ENCODE assay signal across 10 cellular contexts in genomic region chr17:27572665-27573064, GRCh38. TPM values are rescaled to one million over a fixed set of nuclear protein-coding genes. Genes with fewer than 3 reads are reported as not detected.
A peak's percentile ranks its signal among the peaks of the same experiment; 100 is the strongest.
DNase-seq lines count a peak whose midpoint lies in the region; ATAC-seq and TF ChIP-seq lines count a peak whose summit lies in the region.
"Had no signal": no experiment of that assay in that cellular context is flagged by ENCODE, and none has a peak within 500 bp of the region (broad histone marks: within the 10 kb centered on the region; RNA-seq: fewer than 3 reads in every experiment).

No MANE protein-coding gene starts in this region.

- peaks cover 80% of the 10 kb centered on the region for H3K4me1 Mint-ChIP-seq in WTC11

- no peak overlapping the region for H3K4me3 Mint-ChIP-seq in WTC11
- H3K4me3 Mint-ChIP-seq: neural progenitor cell had no signal

- no peaks in the 10 kb centered on the region for H3K36me3 ChIP-seq in body of pancreas (replicated peaks in 1 of 2; ENCODE audit: insufficient read depth in 1 of 2, low read depth in 2 of 2)
- H3K36me3 ChIP-seq: neural progenitor cell had no signal

- H3K4me3 ChIP-seq in body of pancreas: no peak overlapping the region
- H3K4me3 ChIP-seq: neural progenitor cell had no signal

- H3K36me3 Mint-ChIP-seq in WTC11: no peaks in the 10 kb centered on the region
- H3K36me3 Mint-ChIP-seq: neural progenitor cell had no signal

- WGBS in body of pancreas, 2 donors: 75 to 80% methylated on average over 6 to 7 of the region's 7 CpGs

- CTCF ChIA-PET in WTC11 (lab: Charles Lee): interaction anchor here (2.4 kb wide), 1 partner anchor 30 kb away, joined by 8 read pairs; no protein-coding TSS in a partner anchor

- H3K27ac ChIP-seq in body of pancreas: peak overlapping the region in 3 of 4 donors; percentile 6 to 85 (median 63)
- H3K27ac ChIP-seq: neural progenitor cell had no signal

- no peaks in the 10 kb centered on the region for H3K27me3 ChIP-seq in body of pancreas
- H3K27me3 ChIP-seq: neural progenitor cell had no signal

- no peaks in the 10 kb centered on the region for H3K9me3 ChIP-seq in body of pancreas

- ATAC-seq in WTC11: no peak
- ATAC-seq in body of pancreas: no peak
- no peak for ATAC-seq in HG03378 (IDR thresholded peaks at IDR 0.05; ENCODE audit: unreplicated experiment)
- ATAC-seq in HG03469 (IDR thresholded peaks at IDR 0.05; ENCODE audit: unreplicated experiment): no peak

- H3K4me1 ChIP-seq in body of pancreas: peaks cover 97% of the 10 kb centered on the region

- TF ChIP-seq POLR2A in body of pancreas (IDR thresholded peaks at IDR 0.05): no peak

- intact Hi-C loops in body of pancreas (cut with DNase I): no loop called here

- peak; percentile 60 for DNase-seq in EL
- no peak for DNase-seq in WTC11 (ENCODE audit: low spot score)
- DNase-seq in body of pancreas: no peak
- peak; percentile 45 to 56 for DNase-seq in stimulated activated CD4-positive, alpha-beta T cell treated with anti-CD3 and anti-CD28 coated beads, Interleukin-2, amount 100 ng/mL, for 48 hours
- no peak for DNase-seq in MV-4-11 (lab: John Stamatoyannopoulos, UW)
- no peak for DNase-seq in NCI-H2107 (lab: John Stamatoyannopoulos, UW)
- DNase-seq: NCI-H510A had no signal

- TF ChIP-seq CTCF in WTC11 (IDR thresholded peaks at IDR 0.05): no peak
- no peak for TF ChIP-seq CTCF in body of pancreas (IDR thresholded peaks at IDR 0.05)

- H3K9me3 Mint-ChIP-seq in WTC11: no peaks in the 10 kb centered on the region
- H3K9me3 Mint-ChIP-seq: neural progenitor cell had no signal

- H3K27ac Mint-ChIP-seq in WTC11: peak overlapping the region; percentile 60; the same call in 1 of the 2 replicates
- H3K27ac Mint-ChIP-seq: neural progenitor cell had no signal

- POLR2A ChIA-PET in WTC11 (lab: Charles Lee): no interaction called here

- H3K27me3 Mint-ChIP-seq in WTC11 (ENCODE audit: low read depth): no peaks in the 10 kb centered on the region

TF ChIP-seq in WTC11, 78 proteins besides CTCF, POLR2A, EP300 and RAD21:
- TF ChIP-seq E2F5 (CRISPR knock-in tag; IDR thresholded peaks at IDR 0.05): no peak
- no peak for TF ChIP-seq ZNF396 (CRISPR knock-in tag; IDR thresholded peaks at IDR 0.05; ENCODE audit: borderline replicate concordance)

RNA-seq across cellular contexts. Expression of gene LGALS9, which starts 58.3 kb away (rescaled TPM):
- 3.3 to 5.7 TPM (median 3.7 TPM) in 3 replicates for total RNA-seq in WTC11 (2021)
- total RNA-seq in body of pancreas: 10 to 100 TPM in 1 of 2 donors, 1 to 10 TPM in 1; 6.3 to 21.3 TPM

Comparison
In these comparisons a context has a peak if more than half of its experiments do, and no peak if none do; other contexts are left out.
1. DNase-seq: peak in EL (single experiment) and stimulated activated CD4-positive, alpha-beta T cell treated with anti-CD3 and anti-CD28 coated beads, Interleukin-2, amount 100 ng/mL, for 48 hours (2 of 2); none in WTC11 (single experiment), body of pancreas (0 of 4), MV-4-11 (single experiment) and NCI-H2107 (single experiment).